8 cellular contexts compared by ENCODE assay signal in the genomic region with DNA sequence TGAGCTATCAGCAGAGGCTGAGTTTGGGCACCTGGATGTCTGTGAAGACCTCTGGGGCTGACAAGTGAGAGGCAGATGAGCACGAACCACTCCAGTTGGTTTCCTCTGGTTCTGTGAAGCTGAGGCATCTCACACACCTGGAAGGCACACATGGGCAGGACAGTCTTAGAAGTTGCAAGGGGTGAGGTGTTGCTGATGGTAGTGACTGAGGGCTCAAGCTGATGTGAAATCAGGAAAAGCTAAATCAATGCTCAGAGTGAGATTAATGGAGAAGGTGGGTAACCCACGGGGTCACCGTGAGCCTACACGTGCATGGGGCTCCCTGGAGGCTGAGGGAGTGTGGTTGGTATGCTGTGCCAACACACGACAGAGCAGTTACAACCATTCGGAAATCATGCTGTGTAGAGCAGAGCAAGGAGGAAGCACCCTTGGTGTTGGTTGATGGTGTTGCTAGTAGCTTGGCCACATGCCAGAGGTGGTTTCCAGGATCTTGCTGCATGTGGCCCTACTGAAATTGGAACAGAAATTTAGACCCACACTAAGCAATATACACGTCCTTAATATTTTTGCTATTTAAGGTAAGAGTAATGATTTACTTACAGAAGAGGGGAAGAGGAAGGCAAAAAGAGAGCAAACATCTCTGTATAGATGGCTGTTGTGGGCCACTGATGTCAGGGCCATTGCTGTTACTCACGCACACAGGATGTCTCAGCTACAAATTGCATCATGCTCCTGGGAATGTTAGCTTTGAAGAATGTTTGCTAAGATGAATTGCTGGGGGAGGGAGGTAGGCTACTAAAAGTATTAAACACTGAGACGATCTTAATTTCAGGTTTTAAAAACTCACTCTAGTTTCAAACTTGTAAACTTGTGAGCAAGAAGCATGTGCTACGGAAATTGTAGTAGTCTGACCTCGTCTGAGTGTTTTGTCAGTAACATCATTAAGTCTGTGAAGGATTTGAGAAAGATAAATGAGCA.
DNase-seq lines count a peak whose midpoint lies in the region; ATAC-seq and TF ChIP-seq lines count a peak whose summit lies in the region.

No MANE protein-coding gene starts in this region.

- no peak for TF ChIP-seq POLR2A in erythroblast (IDR thresholded peaks at IDR 0.05; ENCODE audit: low read length)

- DNase-seq in Caki2 (ENCODE audit: low read depth) = peak; percentile 82
- DNase-seq in NCI-H226 = peak; percentile 90
- peak; percentile 6 for DNase-seq in erythroblast (lab: John Stamatoyannopoulos, UW)
- peak; percentile 78 for DNase-seq in pulmonary artery endothelial cell (ENCODE audit: low read depth, low spot score)
- no peak for DNase-seq in NCI-H1105 (lab: John Stamatoyannopoulos, UW)
- DNase-seq in progenitor cell of endocrine pancreas (ENCODE audit: low spot score, unreplicated experiment) = no peak

- no peaks in the 10 kb centered on the region for H3K27me3 Mint-ChIP-seq in progenitor cell of endocrine pancreas

- in situ Hi-C loops in Caki2 (cut with HindIII; ENCODE audit: low pct_unique_long_range_greater_than_20kb, low sequenced_read_pairs) = no loop called here

- H3K4me1 Mint-ChIP-seq in progenitor cell of endocrine pancreas (ENCODE audit: low read depth) = peaks cover 12% of the 10 kb centered on the region

- no peak overlapping the region for H3K27ac Mint-ChIP-seq in progenitor cell of endocrine pancreas

- no peak for TF ChIP-seq CTCF in progenitor cell of endocrine pancreas (IDR thresholded peaks at IDR 0.05; ENCODE audit: unreplicated experiment)

- ATAC-seq in GM21367 (IDR thresholded peaks at IDR 0.05; ENCODE audit: unreplicated experiment) = peak; percentile 51
- no peak for ATAC-seq in GM19324 (IDR thresholded peaks at IDR 0.05; ENCODE audit: low FRiP score, unreplicated experiment)

- H3K9me3 Mint-ChIP-seq in progenitor cell of endocrine pancreas (ENCODE audit: low read depth) = no peaks in the 10 kb centered on the region

- H3K36me3 Mint-ChIP-seq in progenitor cell of endocrine pancreas (ENCODE audit: insufficient read depth) = no peaks in the 10 kb centered on the region

- no peak overlapping the region for H3K4me3 Mint-ChIP-seq in progenitor cell of endocrine pancreas (ENCODE audit: low read depth)

Comparison
In these comparisons a context has a peak if more than half of its experiments do, and no peak if none do; other contexts are left out.
1. DNase-seq: peak in Caki2 (single experiment), NCI-H226 (single experiment), erythroblast (2 of 2) and pulmonary artery endothelial cell (single experiment); none in NCI-H1105 (single experiment) and progenitor cell of endocrine pancreas (single experiment).